In the genomic region with DNA sequence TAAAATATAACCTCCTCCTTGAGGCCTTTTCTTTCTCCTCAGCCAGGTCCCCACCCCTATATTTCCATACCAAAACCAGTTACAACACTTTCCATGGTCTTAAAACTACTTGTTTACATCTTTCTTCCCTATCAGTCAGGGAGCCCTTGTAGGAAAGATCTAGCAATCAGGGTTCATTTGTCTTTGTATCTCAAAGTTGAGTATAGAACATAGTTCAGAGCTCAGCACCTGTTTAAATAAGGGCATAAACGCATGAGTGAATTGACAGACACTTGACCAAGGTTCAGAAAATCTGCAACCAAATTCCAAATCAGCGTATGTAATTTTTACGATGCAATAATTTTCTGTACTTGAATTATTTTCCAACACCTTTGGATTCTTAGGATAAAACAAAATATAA, we compare ENCODE assay signal across 30 cellular contexts.
"Had no signal": no experiment of that assay in that cellular context is flagged by ENCODE, and none has a peak within 500 bp of the region (broad histone marks: within the 10 kb centered on the region; RNA-seq: fewer than 3 reads in every experiment).

No MANE protein-coding gene starts in this region.

- H3K4me1 ChIP-seq: SJCRH30 had no signal

- H3K27me3 ChIP-seq: cardiac muscle cell, SJCRH30 had no signal

- H3K4me2 ChIP-seq: PC-9 had no signal

- H3K4me1 Mint-ChIP-seq: activated CD4-positive, alpha-beta T cell treated with anti-CD3 and anti-CD28 coated beads, Interleukin-2, amount 10 ng/mL, durations not matched to agents 7 days and 5 days; activated naive CD8-positive, alpha-beta T cell treated with anti-CD3 and anti-CD28 coated beads, Interleukin-2, amount 50 U/mL, for 24 hours; IgD-negative memory B cell had no signal

- H3K27me3 Mint-ChIP-seq: activated CD4-positive, alpha-beta memory T cell treated with anti-CD3 and anti-CD28 coated beads for 36 hours; activated CD4-positive, alpha-beta T cell treated with anti-CD3 and anti-CD28 coated beads, Interleukin-2, amount 10 ng/mL, durations not matched to agents 7 days and 5 days; activated naive CD8-positive, alpha-beta T cell; activated naive CD8-positive, alpha-beta T cell treated with anti-CD3 and anti-CD28 coated beads, Interleukin-2, amount 50 U/mL, for 24 hours; IgD-negative memory B cell had no signal

- H3K27ac ChIP-seq: cardiac muscle cell, PC-9, SJCRH30, SK-N-MC, WERI-Rb-1 had no signal

- H3K4me3 ChIP-seq: cardiac muscle cell, PC-9, SJCRH30, SK-N-MC had no signal

- H3K36me3 Mint-ChIP-seq: activated CD4-positive, alpha-beta memory T cell treated with anti-CD3 and anti-CD28 coated beads for 36 hours; activated naive CD8-positive, alpha-beta T cell; IgD-negative memory B cell had no signal

- H3K9me3 Mint-ChIP-seq: activated CD4-positive, alpha-beta memory T cell treated with anti-CD3 and anti-CD28 coated beads for 36 hours; activated CD4-positive, alpha-beta T cell treated with anti-CD3 and anti-CD28 coated beads, Interleukin-2, amount 10 ng/mL, durations not matched to agents 7 days and 5 days; activated naive CD4-positive, alpha-beta T cell treated with anti-CD3 and anti-CD28 coated beads for 36 hours; activated naive CD8-positive, alpha-beta T cell treated with anti-CD3 and anti-CD28 coated beads, Interleukin-2, amount 50 U/mL, for 24 hours; activated T-cell treated with anti-CD3 and anti-CD28 coated beads, Interleukin-2, amount 50 U/mL, for 4 hours; activated T-helper 1 cell treated with anti-CD3 and anti-CD28 coated beads, Interleukin-12 subunit alpha, Interleukin-12 subunit beta, Interleukin-2, Interleukin-4 antibody, amounts not matched to agents 30 ng/mL and 10 ng/mL and 1 ng/mL, durations not matched to agents 14 hours and 24 hours and 36 hours had no signal

- H2AFZ ChIP-seq: PC-9 had no signal

- H3K27ac Mint-ChIP-seq: activated CD4-positive, alpha-beta memory T cell treated with anti-CD3 and anti-CD28 coated beads for 36 hours; activated CD4-positive, alpha-beta T cell treated with anti-CD3 and anti-CD28 coated beads, Interleukin-2, amount 10 ng/mL, durations not matched to agents 7 days and 5 days; activated naive CD4-positive, alpha-beta T cell treated with anti-CD3 and anti-CD28 coated beads for 36 hours; activated naive CD8-positive, alpha-beta T cell; activated naive CD8-positive, alpha-beta T cell treated with anti-CD3 and anti-CD28 coated beads, Interleukin-2, amount 50 U/mL, for 24 hours; activated T-helper 1 cell treated with anti-CD3 and anti-CD28 coated beads, Interleukin-12 subunit alpha, Interleukin-12 subunit beta, Interleukin-2, Interleukin-4 antibody, amounts not matched to agents 30 ng/mL and 10 ng/mL and 1 ng/mL, durations not matched to agents 14 hours and 24 hours and 36 hours; IgD-negative memory B cell had no signal

- H3K36me3 ChIP-seq: cardiac muscle cell, SJCRH30, WERI-Rb-1 had no signal

- DNase-seq: activated CD4-positive, alpha-beta memory T cell treated with anti-CD3 and anti-CD28 coated beads for 36 hours; activated CD4-positive, alpha-beta T cell treated with anti-CD3 and anti-CD28 coated beads, Interleukin-2, amount 10 ng/mL, durations not matched to agents 7 days and 5 days; activated CD8-positive, alpha-beta memory T cell treated with anti-CD3 and anti-CD28 coated beads, Interleukin-2, amount 50 U/mL, for 4 hours; activated gamma-delta T cell treated with Interleukin-2 at 50 U/mL for 16 hours; activated naive CD4-positive, alpha-beta T cell treated with anti-CD3 and anti-CD28 coated beads for 36 hours; activated naive CD8-positive, alpha-beta T cell treated with anti-CD3 and anti-CD28 coated beads, Interleukin-2, amount 50 U/mL, for 24 hours; activated T-cell treated with anti-CD3 and anti-CD28 coated beads for 4 hours; activated T-cell treated with anti-CD3 and anti-CD28 coated beads, Interleukin-2, amount 50 U/mL, for 4 hours; anterior cingulate cortex; Karpas-422; KBM-7; NCI-H1048; NCI-H1105 treated with DMSO at 0.1 percent for 48 hours; NCI-H1436 treated with DMSO at 0.1 percent for 48 hours; NCI-H1694 treated with DMSO at 0.1 percent for 48 hours; NCI-H2029; NCI-H345; NCI-H526; NCI-H748 treated with DMSO at 0.1 percent for 48 hours; NK-92 treated with Interleukin-12 subunit alpha and Interleukin-12 subunit beta, amount 100 ng/mL, for 24 hours; PC-9; Right ventricle myocardium superior; SJCRH30; T1000; WERI-Rb-1 had no signal

- H3K9me3 ChIP-seq: SJCRH30 had no signal

- H3K4me3 Mint-ChIP-seq: activated CD4-positive, alpha-beta memory T cell treated with anti-CD3 and anti-CD28 coated beads for 36 hours; activated CD4-positive, alpha-beta T cell treated with anti-CD3 and anti-CD28 coated beads, Interleukin-2, amount 10 ng/mL, durations not matched to agents 7 days and 5 days; activated naive CD4-positive, alpha-beta T cell treated with anti-CD3 and anti-CD28 coated beads for 36 hours; activated naive CD8-positive, alpha-beta T cell; activated naive CD8-positive, alpha-beta T cell treated with anti-CD3 and anti-CD28 coated beads, Interleukin-2, amount 50 U/mL, for 24 hours; activated T-cell treated with anti-CD3 and anti-CD28 coated beads, Interleukin-2, amount 50 U/mL, for 4 hours; activated T-helper 1 cell treated with anti-CD3 and anti-CD28 coated beads, Interleukin-12 subunit alpha, Interleukin-12 subunit beta, Interleukin-2, Interleukin-4 antibody, amounts not matched to agents 30 ng/mL and 10 ng/mL and 1 ng/mL, durations not matched to agents 14 hours and 24 hours and 36 hours; IgD-negative memory B cell had no signal

- ATAC-seq: activated naive CD8-positive, alpha-beta T cell treated with anti-CD3 and anti-CD28 coated beads, Interleukin-2, amount 50 U/mL, for 24 hours; activated T-cell treated with anti-CD3 and anti-CD28 coated beads, Interleukin-2, amount 50 U/mL, for 4 hours had no signal
